15 cellular contexts compared by ENCODE assay signal in the genomic region with DNA sequence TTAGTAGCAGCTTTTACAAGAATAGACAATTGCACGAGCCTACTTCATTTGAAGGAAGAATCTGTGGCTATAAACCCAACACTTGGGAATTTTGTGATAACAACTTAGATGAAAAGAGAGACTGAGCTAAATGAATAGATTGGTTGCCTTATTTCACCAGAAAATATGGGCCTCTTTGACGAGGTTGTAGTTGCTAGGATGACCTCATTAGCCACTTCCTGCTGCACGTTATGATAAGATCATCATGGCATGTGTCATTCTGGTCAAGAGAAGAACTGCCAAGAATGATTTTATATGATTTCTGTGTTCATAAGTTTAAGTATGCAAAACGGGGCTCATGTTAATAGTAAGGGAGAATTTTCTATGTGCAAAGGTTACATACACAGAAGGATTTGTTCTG.
DNase-seq lines count a peak whose midpoint lies in the region; ATAC-seq and TF ChIP-seq lines count a peak whose summit lies in the region.
"Had no signal": no experiment of that assay in that cellular context is flagged by ENCODE, and none has a peak within 500 bp of the region (broad histone marks: within the 10 kb centered on the region; RNA-seq: fewer than 3 reads in every experiment).

No MANE protein-coding gene starts in this region.

- H3K36me3 ChIP-seq in MG63: no peaks in the 10 kb centered on the region
- H3K36me3 ChIP-seq: lower lobe of right lung had no signal

- no peak for TF ChIP-seq CTCF in natural killer cell (IDR thresholded peaks at IDR 0.05)

- H3K9me3 Mint-ChIP-seq in natural killer cell: peaks cover 11 to 12% of the 10 kb centered on the region in 2 donors
- H3K9me3 Mint-ChIP-seq: endodermal cell had no signal

- ATAC-seq in GM18907 (IDR thresholded peaks at IDR 0.05; ENCODE audit: unreplicated experiment) (peak; percentile 70), natural killer cell (peak; percentile 46 to 79 (median 67)), GM19455 (IDR thresholded peaks at IDR 0.05; ENCODE audit: unreplicated experiment) (no peak)
- ATAC-seq: lower lobe of right lung, Panc1, sciatic nerve had no signal

- DNase-seq in MG63 (peak; percentile 0), astrocyte of the hippocampus (ENCODE audit: low read depth, low spot score) (peak; percentile 10), natural killer cell (no peak), activated T-cell treated with anti-CD3 and anti-CD28 coated beads for 4 hours (no peak), head of caudate nucleus (no peak), NCI-H526 (lab: John Stamatoyannopoulos, UW) (no peak)
- DNase-seq: activated CD4-positive, alpha-beta T cell treated with anti-CD3 and anti-CD28 coated beads for 48 hours; endodermal cell; lower lobe of right lung; NCI-H1048 had no signal

- intact Hi-C loops in natural killer cell (cut with micrococcal nuclease): no loop called here
- intact Hi-C loops in head of caudate nucleus (cut with DNase I): no loop called here

- no peak overlapping the region for H3K4me3 ChIP-seq in MG63
- H3K4me3 ChIP-seq: lower lobe of right lung had no signal

- H3K4me3 Mint-ChIP-seq in natural killer cell: no peak overlapping the region
- H3K4me3 Mint-ChIP-seq: activated naive CD8-positive, alpha-beta T cell; endodermal cell had no signal

- peak overlapping the region in 1 of 2 donors; percentile 33 for H3K27ac Mint-ChIP-seq in natural killer cell
- H3K27ac Mint-ChIP-seq: activated naive CD8-positive, alpha-beta T cell; endodermal cell had no signal

- peaks cover 7% of the 10 kb centered on the region for H3K36me3 Mint-ChIP-seq in natural killer cell
- H3K36me3 Mint-ChIP-seq: activated naive CD8-positive, alpha-beta T cell had no signal

- no peaks in the 10 kb centered on the region for H3K27me3 ChIP-seq in MG63

- peaks cover 4 to 18% of the 10 kb centered on the region in 2 donors for H3K4me1 Mint-ChIP-seq in natural killer cell

- no peaks in the 10 kb centered on the region for H3K9me3 ChIP-seq in MG63
- H3K9me3 ChIP-seq: lower lobe of right lung had no signal

- no peaks in the 10 kb centered on the region for H3K27me3 Mint-ChIP-seq in natural killer cell (ENCODE audit: low read depth in 2 of 2)
- H3K27me3 Mint-ChIP-seq: activated naive CD8-positive, alpha-beta T cell had no signal

Comparison
In these comparisons a context has a peak if more than half of its experiments do, and no peak if none do; other contexts are left out.
1. DNase-seq: peak in MG63 (single experiment) and astrocyte of the hippocampus (single experiment); none in natural killer cell (single experiment), activated T-cell treated with anti-CD3 and anti-CD28 coated beads for 4 hours (single experiment), head of caudate nucleus (0 of 42) and NCI-H526 (0 of 2).